In the genomic region with DNA sequence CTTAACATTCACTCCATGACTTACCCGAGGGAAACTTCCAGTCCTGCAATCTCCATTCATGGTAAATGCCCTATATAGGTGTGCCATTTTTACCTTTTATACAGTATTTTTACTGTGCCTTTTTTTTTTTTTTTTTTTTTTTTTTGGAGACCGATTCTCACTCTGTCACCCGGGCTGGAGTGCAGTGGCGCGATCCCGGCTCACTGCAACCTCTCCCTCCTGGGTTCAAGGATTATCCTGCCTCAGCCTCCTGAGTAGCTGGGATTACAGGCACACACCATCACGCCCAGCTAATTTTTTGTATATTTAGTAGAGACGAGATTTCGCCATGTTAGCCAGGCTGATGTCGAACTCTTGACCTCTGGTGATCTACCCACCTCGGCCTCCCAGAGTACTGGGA, we compare ENCODE assay signal across 28 cellular contexts.
"Had no signal": no experiment of that assay in that cellular context is flagged by ENCODE, and none has a peak within 500 bp of the region (broad histone marks: within the 10 kb centered on the region; RNA-seq: fewer than 3 reads in every experiment).

No MANE protein-coding gene starts in this region.

- H3K4me3 ChIP-seq: body of pancreas, esophagus squamous epithelium, gastroesophageal sphincter, heart right ventricle had no signal

- H3K9me3 Mint-ChIP-seq: activated CD8-positive, alpha-beta T cell treated with anti-CD3 and anti-CD28 coated beads for 36 hours; activated T-helper 17 cell treated with anti-CD3 and anti-CD28 coated beads, Interleukin-2, amount 50 U/mL, for 72 hours; effector memory CD8-positive, alpha-beta T cell had no signal

- H3K36me3 ChIP-seq: esophagus squamous epithelium, gastroesophageal sphincter, heart right ventricle had no signal

- H3K4me1 ChIP-seq: body of pancreas, esophagus squamous epithelium, gastroesophageal sphincter, heart right ventricle had no signal

- H3K27ac ChIP-seq: body of pancreas, epithelial cell of prostate, esophagus squamous epithelium, gastroesophageal sphincter, heart right ventricle, VCaP had no signal

- H3K4me1 Mint-ChIP-seq: activated T-helper 17 cell treated with anti-CD3 and anti-CD28 coated beads, Interleukin-2, amount 50 U/mL, for 72 hours had no signal

- H3K27me3 ChIP-seq: body of pancreas, esophagus squamous epithelium, gastroesophageal sphincter, heart right ventricle had no signal

- H3K27ac Mint-ChIP-seq: activated CD8-positive, alpha-beta T cell treated with anti-CD3 and anti-CD28 coated beads for 36 hours; activated naive CD8-positive, alpha-beta T cell; activated T-helper 17 cell treated with anti-CD3 and anti-CD28 coated beads, Interleukin-2, amount 50 U/mL, for 72 hours; effector memory CD8-positive, alpha-beta T cell; WTC11 had no signal

- ATAC-seq: activated CD8-positive, alpha-beta T cell treated with anti-CD3 and anti-CD28 coated beads for 36 hours; activated T-cell treated with anti-CD3 and anti-CD28 coated beads, Interleukin-2, amount 50 U/mL, for 4 hours; activated T-helper 17 cell treated with anti-CD3 and anti-CD28 coated beads, Interleukin-2, amount 50 U/mL, for 72 hours; body of pancreas; effector memory CD8-positive, alpha-beta T cell; gastroesophageal sphincter; heart right ventricle; WTC11 had no signal

- H3K4me3 Mint-ChIP-seq: activated CD8-positive, alpha-beta T cell treated with anti-CD3 and anti-CD28 coated beads for 36 hours; activated naive CD8-positive, alpha-beta T cell; activated T-cell treated with anti-CD3 and anti-CD28 coated beads, Interleukin-2, amount 50 U/mL, for 4 hours; activated T-helper 17 cell treated with anti-CD3 and anti-CD28 coated beads, Interleukin-2, amount 50 U/mL, for 72 hours; effector memory CD8-positive, alpha-beta T cell; WTC11 had no signal

- H3K27me3 Mint-ChIP-seq: activated CD8-positive, alpha-beta T cell treated with anti-CD3 and anti-CD28 coated beads for 36 hours; activated T-helper 17 cell treated with anti-CD3 and anti-CD28 coated beads, Interleukin-2, amount 50 U/mL, for 72 hours had no signal

- DNase-seq: activated CD4-positive, alpha-beta T cell treated with anti-CD3 and anti-CD28 coated beads for 48 hours; activated CD4-positive, alpha-beta T cell treated with anti-CD3 and anti-CD28 coated beads, Interleukin-2, amount 50 U/mL, for 1 hour; activated CD4-positive, alpha-beta T cell treated with anti-CD3 and anti-CD28 coated beads, Interleukin-2, amount 50 U/mL, for 48 hours; activated CD8-positive, alpha-beta memory T cell treated with anti-CD3 and anti-CD28 coated beads for 24 hours; activated CD8-positive, alpha-beta T cell treated with anti-CD3 and anti-CD28 coated beads for 36 hours; activated effector memory CD4-positive, alpha-beta T cell treated with Interleukin-2 at 50 U/mL for 16 hours; activated gamma-delta T cell treated with Interleukin-2 at 50 U/mL for 16 hours; activated naive CD4-positive, alpha-beta T cell treated with anti-CD3 and anti-CD28 coated beads, Interleukin-2, amount 50 U/mL, for 16 hours; activated naive CD4-positive, alpha-beta T cell treated with Interleukin-2 at 50 U/mL for 16 hours; activated T-cell treated with anti-CD3 and anti-CD28 coated beads, Interleukin-2, amount 50 U/mL, for 4 hours; amygdala; aorta; body of pancreas; caudate nucleus; cortex of kidney; dermis blood vessel endothelial cell; effector CD4-positive, alpha-beta T cell; effector memory CD8-positive, alpha-beta T cell; esophagus squamous epithelium; foreskin melanocyte; heart right ventricle; T-helper 2 cell had no signal

- H3K9me3 ChIP-seq: body of pancreas, esophagus squamous epithelium, gastroesophageal sphincter had no signal
